Comparison of ENCODE assay signal across 21 cellular contexts in the genomic region with DNA sequence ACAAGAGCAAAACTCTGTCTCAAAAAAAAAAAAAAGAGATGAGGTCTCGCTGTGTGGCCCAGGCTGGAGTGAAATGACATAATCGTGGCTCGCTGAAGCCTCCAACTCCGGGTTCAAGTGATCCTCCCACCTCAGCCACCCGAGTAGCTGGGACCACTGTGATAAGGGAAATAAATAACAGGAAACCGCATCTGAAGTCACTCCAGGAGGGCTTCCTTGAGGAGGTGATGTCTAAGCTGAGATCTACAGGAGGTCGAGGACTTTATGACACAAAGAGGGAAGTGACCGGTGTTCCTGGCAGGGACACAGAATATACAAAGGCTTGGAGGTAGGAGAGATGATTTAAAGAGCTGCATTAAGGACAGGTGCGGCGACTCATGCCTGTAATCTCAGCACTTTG. TPM values are rescaled to one million over a fixed set of nuclear protein-coding genes. Genes with fewer than 3 reads are reported as not detected.
"Had no signal": no experiment of that assay in that cellular context is flagged by ENCODE, and none has a peak within 500 bp of the region (broad histone marks: within the 10 kb centered on the region; RNA-seq: fewer than 3 reads in every experiment).

No MANE protein-coding gene starts in this region.

- FAIRE-seq: keratinocyte, small intestine had no signal

- H3K4me1 ChIP-seq: foreskin keratinocyte, parathyroid adenoma had no signal

- H3K27me3 ChIP-seq: foreskin keratinocyte, tibial artery had no signal

- H3K27ac ChIP-seq: foreskin keratinocyte, parathyroid adenoma, tibial artery, WERI-Rb-1 had no signal

- H3K9ac ChIP-seq: parathyroid adenoma had no signal

- DNase-seq: activated CD4-positive, alpha-beta T cell treated with anti-CD3 and anti-CD28 coated beads, Interleukin-2, amount 10 ng/mL, durations not matched to agents 7 days and 5 days; activated CD4-positive, CD25-positive, alpha-beta regulatory T cell treated with anti-CD3 and anti-CD28 coated beads, Interleukin-2, amount 50 U/mL, for 72 hours; activated CD8-positive, alpha-beta memory T cell treated with anti-CD3 and anti-CD28 coated beads, Interleukin-2, amount 10 ng/mL, durations not matched to agents 7 days and 5 days; activated CD8-positive, alpha-beta T cell treated with anti-CD3 and anti-CD28 coated beads for 36 hours; activated effector memory CD4-positive, alpha-beta T cell treated with anti-CD3 and anti-CD28 coated beads, Interleukin-2, amount 50 U/mL, for 16 hours; activated naive CD4-positive, alpha-beta T cell treated with anti-CD3 and anti-CD28 coated beads, Interleukin-2, amount 10 ng/mL, durations not matched to agents 7 days and 5 days; activated T-cell treated with anti-CD3 and anti-CD28 coated beads for 4 hours; anterior cingulate cortex; effector CD4-positive, alpha-beta T cell; foreskin keratinocyte; left colon; stimulated activated CD4-positive, alpha-beta T cell treated with anti-CD3 and anti-CD28 coated beads, Interleukin-2, amount 100 ng/mL, for 24 hours; stimulated activated naive CD8-positive, alpha-beta T cell treated with anti-CD3 and anti-CD28 coated beads, Interleukin-15, amount 100 ng/mL, for 72 hours; T-helper 9 cell; tibial artery; WERI-Rb-1 had no signal

- H2AFZ ChIP-seq: parathyroid adenoma had no signal

- H3K4me3 ChIP-seq: tibial artery had no signal

- H3K79me2 ChIP-seq: parathyroid adenoma had no signal

- H3K36me3 ChIP-seq: tibial artery, WERI-Rb-1 had no signal

- ATAC-seq: activated CD8-positive, alpha-beta memory T cell treated with anti-CD3 and anti-CD28 coated beads, Interleukin-2, amount 10 ng/mL, durations not matched to agents 7 days and 5 days; activated CD8-positive, alpha-beta T cell treated with anti-CD3 and anti-CD28 coated beads for 36 hours; foreskin keratinocyte; sciatic nerve; stimulated activated effector memory CD8-positive, alpha-beta T cell treated with anti-CD3 and anti-CD28 coated beads, Interleukin-12 subunit alpha, Interleukin-12 subunit beta, amount 100 ng/mL, for 72 hours; stimulated activated naive CD8-positive, alpha-beta T cell treated with anti-CD3 and anti-CD28 coated beads, Interleukin-15, amount 100 ng/mL, for 72 hours had no signal

RNA-seq across cellular contexts. Expression of a gene that starts 9.9 kb away (rescaled TPM):
- total RNA-seq: activated CD8-positive, alpha-beta memory T cell treated with anti-CD3 and anti-CD28 coated beads, Interleukin-2, amount 10 ng/mL, durations not matched to agents 7 days and 5 days; foreskin keratinocyte had no signal
- polyA plus RNA-seq: keratinocyte had no signal
